16 cellular contexts compared by ENCODE assay signal in the genomic region with DNA sequence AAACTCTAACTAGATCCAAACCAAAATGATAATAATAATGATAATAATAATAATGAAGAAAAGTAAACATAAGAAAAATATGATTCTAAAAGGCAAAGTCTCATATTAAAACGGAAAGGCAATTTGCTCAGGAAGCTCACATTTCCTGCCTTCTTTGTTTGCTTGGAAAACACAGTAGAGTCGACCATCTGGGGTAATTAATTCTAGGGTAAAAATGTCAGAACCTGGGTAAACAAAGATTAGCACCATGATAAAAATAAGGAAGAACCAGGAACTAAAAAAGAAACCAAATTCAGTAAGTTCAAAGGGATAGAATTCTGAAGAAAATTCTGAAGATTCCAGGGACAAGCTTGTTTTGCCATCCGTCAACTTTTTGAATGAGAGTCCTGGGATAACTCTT. TPM values are rescaled to one million over a fixed set of nuclear protein-coding genes. Genes with fewer than 3 reads are reported as not detected.
DNase-seq lines count a peak whose midpoint lies in the region; ATAC-seq and TF ChIP-seq lines count a peak whose summit lies in the region.
"Had no signal": no experiment of that assay in that cellular context is flagged by ENCODE, and none has a peak within 500 bp of the region (broad histone marks: within the 10 kb centered on the region; RNA-seq: fewer than 3 reads in every experiment).

No MANE protein-coding gene starts in this region.

- H3K27me3 ChIP-seq in left ventricle myocardium inferior (ENCODE audit: low read depth) (no peaks in the 10 kb centered on the region), adrenal gland (no peaks in the 10 kb centered on the region)
- H3K27me3 ChIP-seq: testis had no signal

- WGBS in adrenal gland, 4 donors, result 31 to 41% (median 33%) methylated on average over 3 of the region's 3 CpGs

- peak overlapping the region; percentile 75 for H3K27ac Mint-ChIP-seq in mesothelial cell of epicardium
- H3K27ac Mint-ChIP-seq: activated naive CD8-positive, alpha-beta T cell treated with anti-CD3 and anti-CD28 coated beads for 36 hours had no signal

- peaks cover 5% of the 10 kb centered on the region for H3K9me3 Mint-ChIP-seq in mesothelial cell of epicardium
- H3K9me3 Mint-ChIP-seq: activated naive CD8-positive, alpha-beta T cell treated with anti-CD3 and anti-CD28 coated beads for 36 hours had no signal

- peak overlapping the region; percentile 16 for H3K4me3 ChIP-seq in left ventricle myocardium inferior
- no peak overlapping the region for H3K4me3 ChIP-seq in adrenal gland
- H3K4me3 ChIP-seq: testis had no signal

- intact Hi-C loops in left ventricle myocardium inferior (cut with micrococcal nuclease) (loop anchor here (10.0 kb wide), 1 partner anchor 45 kb away; the partner anchor contains the start of gene ARHGEF15), Right ventricle myocardium inferior (cut with DNase I) (loop anchor here (2.0 to 5.0 kb wide), 2 partner anchors 33 to 49 kb away; partner anchors contain the start of gene ARHGEF15), adrenal gland (cut with DNase I) (no loop called here)

- peak overlapping the region; percentile 76 for H3K27ac ChIP-seq in left ventricle myocardium inferior (replicated peaks)
- no peak overlapping the region for H3K27ac ChIP-seq in adrenal gland
- H3K27ac ChIP-seq: testis had no signal

- ATAC-seq in Right ventricle myocardium inferior (no peak), HG03432 (IDR thresholded peaks at IDR 0.05; ENCODE audit: unreplicated experiment) (no peak)

- no peaks in the 10 kb centered on the region for H3K27me3 Mint-ChIP-seq in mesothelial cell of epicardium (ENCODE audit: low read depth)
- H3K27me3 Mint-ChIP-seq: activated naive CD8-positive, alpha-beta T cell treated with anti-CD3 and anti-CD28 coated beads for 36 hours had no signal

- H3K9me3 ChIP-seq in left ventricle myocardium inferior (replicated peaks) (no peaks in the 10 kb centered on the region), adrenal gland (replicated peaks in 1 of 3) (no peaks in the 10 kb centered on the region)
- H3K9me3 ChIP-seq: testis had no signal

- H3K4me3 Mint-ChIP-seq in mesothelial cell of epicardium, result no peak overlapping the region

- H3K36me3 ChIP-seq in left ventricle myocardium inferior (peaks cover 5% of the 10 kb centered on the region), adrenal gland (replicated peaks in 1 of 2) (no peaks in the 10 kb centered on the region)

- TF ChIP-seq POLR2A in adrenal gland (IDR thresholded peaks at IDR 0.05), result no peak

- H3K36me3 Mint-ChIP-seq in mesothelial cell of epicardium, result peaks cover 4% of the 10 kb centered on the region
- H3K36me3 Mint-ChIP-seq: activated naive CD8-positive, alpha-beta T cell treated with anti-CD3 and anti-CD28 coated beads for 36 hours had no signal

- TF ChIP-seq CTCF in left ventricle myocardium inferior (IDR thresholded peaks at IDR 0.05; ENCODE audit: borderline replicate concordance), result no peak
- TF ChIP-seq CTCF in mesothelial cell of epicardium (IDR thresholded peaks at IDR 0.05; ENCODE audit: unreplicated experiment), result no peak
- TF ChIP-seq CTCF in adrenal gland (IDR thresholded peaks at IDR 0.05), result no peak

- no peak for DNase-seq in left ventricle myocardium inferior
- DNase-seq in Right ventricle myocardium inferior (ENCODE audit: missing footprints), result no peak
- DNase-seq in dermis blood vessel endothelial cell, result peak; percentile 91
- no peak for DNase-seq in mesothelial cell of epicardium (ENCODE audit: low spot score in 2 of 2, unreplicated experiment in 2 of 2)
- DNase-seq in adrenal gland, result no peak
- DNase-seq in globus pallidus (ENCODE audit: low spot score), result no peak
- no peak for DNase-seq in activated T-cell treated with anti-CD3 and anti-CD28 coated beads, Interleukin-2, amount 50 U/mL, for 48 hours
- DNase-seq: ACHN; activated naive CD8-positive, alpha-beta T cell treated with anti-CD3 and anti-CD28 coated beads for 36 hours; NCI-H1417 treated with DMSO at 0.1 percent for 48 hours; T-helper 1 cell; testis had no signal

- peaks cover 19% of the 10 kb centered on the region for H3K4me1 Mint-ChIP-seq in mesothelial cell of epicardium

- H3K4me1 ChIP-seq in left ventricle myocardium inferior, result peaks cover 48% of the 10 kb centered on the region
- no peaks in the 10 kb centered on the region for H3K4me1 ChIP-seq in adrenal gland (replicated peaks in 1 of 2)
- H3K4me1 ChIP-seq: testis had no signal

RNA-seq across cellular contexts. Expression of gene ODF4, which starts 20.6 kb away (rescaled TPM):
- total RNA-seq in left ventricle myocardium inferior (not detected), Right ventricle myocardium inferior (not detected), dermis blood vessel endothelial cell (not detected in 2 replicates), mesothelial cell of epicardium (not detected in 3 replicates), adrenal gland (not detected)
- polyA plus RNA-seq in adrenal gland, result not detected
- total RNA-seq: activated naive CD8-positive, alpha-beta T cell treated with anti-CD3 and anti-CD28 coated beads for 36 hours; kidney epithelial cell; LHCN-M2; mucosa of gallbladder had no signal

RNA-seq across cellular contexts. Expression of gene RPL26, which starts 22.7 kb away (rescaled TPM):
- total RNA-seq in left ventricle myocardium inferior, result 960 TPM
- 1,104 TPM for total RNA-seq in Right ventricle myocardium inferior
- total RNA-seq in dermis blood vessel endothelial cell, result 2,594 and 5,071 TPM in 2 replicates
- total RNA-seq in mesothelial cell of epicardium, result 1,879 to 1,981 TPM (median 1,947 TPM) in 3 replicates
- 1,000 to 10,000 TPM; 1,250 to 3,973 (median 1,788) TPM for total RNA-seq in adrenal gland
- 1,000 to 10,000 TPM; 1,826 to 2,993 (median 1,941) TPM for polyA plus RNA-seq in adrenal gland

RNA-seq across cellular contexts. Expression of gene RNF222, which starts 37.4 kb away (rescaled TPM):
- total RNA-seq in left ventricle myocardium inferior (not detected), Right ventricle myocardium inferior (not detected), dermis blood vessel endothelial cell (0.05 TPM in 1 of 2 replicates, not detected in the other), mesothelial cell of epicardium (not detected in 3 replicates), adrenal gland (not detected)
- polyA plus RNA-seq in adrenal gland, result not detected
- total RNA-seq: kidney epithelial cell, LHCN-M2, mucosa of gallbladder had no signal

RNA-seq across cellular contexts. Expression of gene ARHGEF15, which starts 50.2 kb away (rescaled TPM):
- 19.4 TPM for total RNA-seq in left ventricle myocardium inferior
- total RNA-seq in Right ventricle myocardium inferior, result 21.4 TPM
- 24.7 and 30.6 TPM in 2 replicates for total RNA-seq in dermis blood vessel endothelial cell
- 0.20 TPM in 1 of 3 replicates, not detected in the others for total RNA-seq in mesothelial cell of epicardium
- total RNA-seq in adrenal gland, result 10 to 100 TPM in 4 of 8 donors, 1 to 10 TPM in 4; 1.8 to 14.4 (median 9.7) TPM
- polyA plus RNA-seq in adrenal gland, result 10 to 100 TPM in 2 of 3 donors, 1 to 10 TPM in 1; 4.8 to 68.0 (median 15.9) TPM
- total RNA-seq: activated naive CD8-positive, alpha-beta T cell treated with anti-CD3 and anti-CD28 coated beads for 36 hours; LHCN-M2 had no signal

Comparison
In these comparisons a context has a peak if more than half of its experiments do, and no peak if none do; other contexts are left out.
1. intact Hi-C loops: an anchor here in left ventricle myocardium inferior (10.0 kb wide) and Right ventricle myocardium inferior (2.0 to 5.0 kb wide); none called in adrenal gland.